ENCODE assay signal across 2 cellular contexts in genomic region chrX:18589292-18589691, GRCh38.
ATAC-seq and TF ChIP-seq lines count a peak whose summit lies in the region.
"Not testable (repeated sequence)": the region's sequence is repeated elsewhere in the genome, so short reads cannot be mapped to it uniquely, and the experiment has no call there.

No MANE protein-coding gene starts in this region.

- not testable (repeated sequence) for TF ChIP-seq CTCF in HEK293 (tag by site-specific recombination; IDR thresholded peaks at IDR 0.05)

- POLR2A ChIA-PET in HEK293 (lab: Yijun Ruan, JAX) = not testable (repeated sequence)

- H3K4me3 ChIP-seq in HEK293 (ENCODE audit: low read depth, low read length) = not testable (repeated sequence)

- CTCF ChIA-PET in HEK293 (lab: Yijun Ruan, JAX) = not testable (repeated sequence)

- H3K36me3 ChIP-seq in HEK293 (ENCODE audit: control insufficient read depth in 2 of 2, insufficient read depth in 1 of 2, low read length in 2 of 2) = not testable (repeated sequence)

- H3K27ac ChIP-seq in HEK293 (ENCODE audit: extremely low read depth, low read depth, low read length) = not testable (repeated sequence)

- not testable (repeated sequence) for H3K4me1 ChIP-seq in HEK293 (ENCODE audit: control insufficient read depth, insufficient read depth, low read length)

- not testable (repeated sequence) for H3K9me3 ChIP-seq in HEK293 (ENCODE audit: control insufficient read depth, insufficient read depth, low read depth, low read length)

- ATAC-seq in SK-N-SH treated with all-trans-retinoic acid at 6 μM for 48 hours = not testable (repeated sequence)

TF ChIP-seq in HEK293, 187 proteins besides CTCF, POLR2A, EP300 and RAD21:
- TF ChIP-seq ZNF146 (tag by site-specific recombination; IDR thresholded peaks at IDR 0.05) = peak; percentile 93
TF ChIP-seq in HEK293: peak in this region for 1; not testable (repeated sequence) for 186.

TF ChIP-seq in SK-N-SH treated with all-trans-retinoic acid at 6 μM for 48 hours, 23 proteins besides CTCF, POLR2A, EP300 and RAD21:
- TF ChIP-seq ZNF8 (CRISPR knock-in tag; IDR thresholded peaks at IDR 0.05) = 0 out of 2 replicates have a peak, but pooled peaks have one; percentile 6
